In the genomic region with DNA sequence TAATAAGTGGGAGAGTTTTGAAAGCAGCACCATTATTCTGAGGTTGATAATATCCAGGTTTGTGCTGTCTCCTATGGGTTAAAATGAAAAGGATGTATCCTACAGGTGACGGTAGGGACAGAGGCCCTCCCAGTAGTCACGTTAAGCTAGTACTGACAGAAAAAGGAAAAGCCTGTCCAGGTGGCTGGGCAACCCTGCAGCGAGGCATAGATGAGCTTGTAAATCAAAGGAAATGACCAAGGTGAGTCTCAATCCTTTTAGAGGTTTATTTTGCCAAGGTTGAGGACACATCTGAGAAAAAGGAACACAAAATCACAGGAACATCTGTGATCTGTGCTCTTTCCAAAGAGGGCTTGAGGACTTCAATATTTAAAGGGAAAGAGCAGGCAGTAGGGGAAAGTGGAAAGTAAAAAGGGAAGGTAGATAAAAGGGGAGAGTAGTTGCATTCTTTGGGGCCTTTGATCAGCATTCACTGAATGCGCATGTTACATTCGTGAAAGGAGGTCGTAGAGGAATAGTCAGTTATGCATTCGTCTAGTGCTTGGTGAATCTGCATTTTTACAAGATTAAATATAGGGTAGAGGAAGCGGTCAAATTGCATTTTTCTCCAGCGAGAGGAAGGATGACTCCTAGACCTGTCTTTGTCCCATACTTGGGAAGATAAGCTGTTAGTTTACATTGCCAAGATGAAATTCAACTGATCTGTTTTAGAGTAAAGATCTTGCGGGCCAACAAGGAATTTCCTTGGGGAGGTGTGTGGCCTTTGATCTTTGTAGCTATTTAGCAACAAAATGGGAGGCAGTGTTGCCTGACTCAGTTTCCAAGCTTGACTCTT, we compare ENCODE assay signal across 9 cellular contexts. TPM values are rescaled to one million over a fixed set of nuclear protein-coding genes. Genes with fewer than 3 reads are reported as not detected.
DNase-seq lines count a peak whose midpoint lies in the region; ATAC-seq, FAIRE-seq and TF ChIP-seq lines count a peak whose summit lies in the region.
"Had no signal": no experiment of that assay in that cellular context is flagged by ENCODE, and none has a peak within 500 bp of the region (broad histone marks: within the 10 kb centered on the region; RNA-seq: fewer than 3 reads in every experiment).

No MANE protein-coding gene starts in this region.

- H3K79me2 ChIP-seq in H1 (ENCODE audit: control insufficient read depth in 1 of 2, insufficient read depth in 2 of 2, low read length in 2 of 2) (no peaks in the 10 kb centered on the region), osteoblast (ENCODE audit: insufficient read depth, low read length) (peaks cover 45% of the 10 kb centered on the region)

- intact Hi-C loops in posterior vena cava (cut with DNase I), result no loop called here

- peaks cover 9% of the 10 kb centered on the region for H3K23me2 ChIP-seq in H1 (ENCODE audit: low read depth, low read length)

- no peaks in the 10 kb centered on the region for H3K9me3 ChIP-seq in CD8-positive, alpha-beta memory T cell (ENCODE audit: low read length)
- H3K9me3 ChIP-seq in NT2/D1 (ENCODE audit: insufficient read depth, low read length) (peaks cover 5% of the 10 kb centered on the region; the same call in 1 of the 2 replicates), H1 (ENCODE audit: insufficient read depth in 2 of 2, low read depth in 1 of 2, low read length in 1 of 2) (no peaks in the 10 kb centered on the region), osteoblast (ENCODE audit: low read depth, low read length) (no peaks in the 10 kb centered on the region)

- H2BK5ac ChIP-seq in H1 (ENCODE audit: low read depth, low read length), result no peak overlapping the region

- no peak for DNase-seq in CD8-positive, alpha-beta memory T cell
- DNase-seq in NT2/D1 (ENCODE audit: low read depth, low spot score) (no peak), H1 (ENCODE audit: low read depth in 1 of 2, low spot score in 2 of 2) (no peak), osteoblast (ENCODE audit: insufficient read length, low spot score, missing footprints) (no peak), cerebellum (ENCODE audit: low spot score) (no peak), NCI-H1436 (lab: John Stamatoyannopoulos, UW) (no peak), posterior vena cava (ENCODE audit: low spot score) (no peak)

- H3K4me2 ChIP-seq in H1 (ENCODE audit: insufficient read depth in 1 of 2, low read depth in 2 of 2, low read length in 2 of 2) (peak overlapping the region; percentile 93 to 95), osteoblast (ENCODE audit: insufficient read depth, low read length) (peak overlapping the region; percentile 92)

- H3K4me3 Mint-ChIP-seq in CD8-positive, alpha-beta memory T cell, result peak overlapping the region; percentile 91 to 99 (median 95)

- no peak overlapping the region for H2BK120ac ChIP-seq in H1 (replicated peaks; ENCODE audit: low read depth, low read length)

- no peak for TF ChIP-seq CTCF in H1 (IDR thresholded peaks at IDR 0.05; ENCODE audit: control extremely low read depth in 1 of 3, insufficient read depth in 1 of 3, low read depth in 1 of 3, low read length in 3 of 3)
- no peak for TF ChIP-seq CTCF in osteoblast (IDR thresholded peaks at IDR 0.05; ENCODE audit: extremely low read depth, low read depth, low read length)

- no peak for ATAC-seq in GM18498 (IDR thresholded peaks at IDR 0.05; ENCODE audit: unreplicated experiment)

- 8% methylated on average over 10 of the region's 10 CpGs; no CpG with 5 or more reads in 1 of the 2 experiments for WGBS in H1 (ENCODE audit: extremely low coverage in 1 of 2, insufficient coverage in 1 of 2, insufficient read length in 1 of 2, insufficient replicate concordance in 2 of 2, low coverage in 1 of 2, low lambda C conversion rate in 2 of 2, missing lambda C conversion rate in 1 of 2), 2 experiments

- H3K4ac ChIP-seq in H1 (replicated peaks; ENCODE audit: insufficient read length, low read depth, low read length), result no peak overlapping the region

- peak overlapping the region; percentile 4 for H4K5ac ChIP-seq in H1 (ENCODE audit: insufficient read length, low read depth, low read length)

- no peaks in the 10 kb centered on the region for H3K27me3 ChIP-seq in CD8-positive, alpha-beta memory T cell (ENCODE audit: insufficient read depth, low read length, poor library complexity, severe bottlenecking)
- H3K27me3 ChIP-seq in NT2/D1 (ENCODE audit: insufficient read depth, insufficient read length) (no peaks in the 10 kb centered on the region), H1 (replicated peaks in 1 of 4; ENCODE audit: control insufficient read depth in 3 of 4, extremely low read depth in 1 of 4, insufficient read depth in 3 of 4, low read length in 3 of 4) (peaks cover 0 to 9% (median 5%) of the 10 kb centered on the region in 4 experiments; a peak in 5 of 7 replicates), osteoblast (ENCODE audit: insufficient read depth, low read length) (no peaks in the 10 kb centered on the region)

- no peaks in the 10 kb centered on the region for H3K9me3 Mint-ChIP-seq in CD8-positive, alpha-beta memory T cell

- H3K27me3 Mint-ChIP-seq in CD8-positive, alpha-beta memory T cell, result peaks cover 9 to 19% of the 10 kb centered on the region in 2 donors

- H2AK5ac ChIP-seq in H1 (ENCODE audit: low read depth, low read length), result no peak overlapping the region

- no peaks in the 10 kb centered on the region for H3K36me3 ChIP-seq in CD8-positive, alpha-beta memory T cell (ENCODE audit: insufficient read depth, low read length)
- peaks cover 17% of the 10 kb centered on the region for H3K36me3 ChIP-seq in NT2/D1 (ENCODE audit: insufficient read depth, insufficient read length, low read length)
- no peaks in the 10 kb centered on the region for H3K36me3 ChIP-seq in H1 (ENCODE audit: control insufficient read depth in 2 of 4, insufficient read depth in 4 of 4, low read length in 3 of 4)
- H3K36me3 ChIP-seq in osteoblast (ENCODE audit: insufficient read depth, low read length), result peaks cover 24% of the 10 kb centered on the region

- peak overlapping the region; percentile 48 to 99 (median 92) for H3K27ac Mint-ChIP-seq in CD8-positive, alpha-beta memory T cell

- peaks cover 26 to 44% (median 40%) of the 10 kb centered on the region in 3 donors for H3K4me1 Mint-ChIP-seq in CD8-positive, alpha-beta memory T cell

- peaks cover 0 to 25% (median 3%) of the 10 kb centered on the region in 3 donors for H3K36me3 Mint-ChIP-seq in CD8-positive, alpha-beta memory T cell

- no peak for TF ChIP-seq RAD21 in H1 (IDR thresholded peaks at IDR 0.05 in 1 of 2, conservative IDR thresholded peaks at IDR 0.05 in 1 of 2; ENCODE audit: low read depth in 2 of 2, low read length in 2 of 2)

- CTCF ChIA-PET in CD8-positive, alpha-beta memory T cell (lab: Charles Lee), result interaction anchor here (0.9 to 8.2 kb wide), 7 partner anchors 8 to 38 kb away, joined by 3 to 57 read pairs (median 4); a partner anchor contains a TSS
- CTCF ChIA-PET in H1 (lab: Charles Lee; ENCODE audit: partially characterized antibody), result interaction anchor here (0.5 to 4.4 kb wide), 10 partner anchors 9 to 272 kb away, joined by 3 to 21 read pairs (median 3); no protein-coding TSS in a partner anchor

- no peak overlapping the region for H4K8ac ChIP-seq in H1 (ENCODE audit: extremely low read depth, insufficient read depth, low read length)

- H3K56ac ChIP-seq in H1 (replicated peaks; ENCODE audit: insufficient read length, low read depth, low read length), result no peak overlapping the region

- no peak overlapping the region for H3K18ac ChIP-seq in H1 (ENCODE audit: extremely low read depth, low read length)

- no peak for TF ChIP-seq POLR2A in H1 (IDR thresholded peaks at IDR 0.05; ENCODE audit: control extremely low read depth in 1 of 2, low read depth in 2 of 2, low read length in 2 of 2)

- H3K4me3 ChIP-seq in CD8-positive, alpha-beta memory T cell (ENCODE audit: low read length), result peak overlapping the region; percentile 64
- peak overlapping the region; percentile 78 for H3K4me3 ChIP-seq in NT2/D1 (ENCODE audit: insufficient read length, low read depth)
- H3K4me3 ChIP-seq in H1 (ENCODE audit: extremely low read depth in 1 of 4, insufficient read depth in 2 of 4, low read depth in 3 of 4, low read length in 4 of 4), result peak overlapping the region; percentile 70 to 76 (median 73); a peak in 7 of 8 replicates
- H3K4me3 ChIP-seq in osteoblast (ENCODE audit: insufficient read depth, low read length), result peak overlapping the region; percentile 88

- H3K9ac ChIP-seq in NT2/D1 (ENCODE audit: insufficient read length, low read depth) (peak overlapping the region; percentile 88), H1 (replicated peaks in 1 of 4; ENCODE audit: extremely low read depth in 1 of 4, low read depth in 3 of 4, low read length in 3 of 4) (peak overlapping the region in 1 of 4 experiments; percentile 42; a peak in 1 of 7 replicates)

- H2BK20ac ChIP-seq in H1 (ENCODE audit: low read length), result no peak overlapping the region

- H4K20me1 ChIP-seq in H1 (replicated peaks in 1 of 2; ENCODE audit: control insufficient read depth in 1 of 2, insufficient read depth in 2 of 2, low read length in 2 of 2) (peaks cover 0 to 7% of the 10 kb centered on the region in 2 experiments), osteoblast (ENCODE audit: insufficient read depth, low read length) (peaks cover 15% of the 10 kb centered on the region)

- H3K79me1 ChIP-seq in H1 (ENCODE audit: low read depth, low read length), result no peaks in the 10 kb centered on the region

- peak overlapping the region; percentile 16; the same call in 1 of the 2 replicates for H2BK15ac ChIP-seq in H1 (ENCODE audit: low read length)

- peak overlapping the region; percentile 41 for H2BK12ac ChIP-seq in H1 (ENCODE audit: low read depth, low read length)

- POLR2A ChIA-PET in CD8-positive, alpha-beta memory T cell (lab: Charles Lee), result interaction anchor here (0.6 to 1.8 kb wide), 5 partner anchors 11 to 132 kb away, joined by 3 to 13 read pairs (median 4); a partner anchor contains a TSS
- POLR2A ChIA-PET in H1 (lab: Charles Lee; ENCODE audit: partially characterized antibody), result interaction anchor here (0.6 to 7.7 kb wide), 11 partner anchors 9 to 220 kb away, joined by 3 to 81 read pairs (median 3); a partner anchor contains a TSS

- H2AFZ ChIP-seq in H1 (ENCODE audit: low read length) (peak overlapping the region; percentile 60; the same call in 1 of the 2 replicates), osteoblast (ENCODE audit: low read length) (peak overlapping the region; percentile 93)

- H3K4me1 ChIP-seq in CD8-positive, alpha-beta memory T cell (ENCODE audit: insufficient read depth, low read length), result peaks cover 34% of the 10 kb centered on the region
- no peaks in the 10 kb centered on the region for H3K4me1 ChIP-seq in NT2/D1 (ENCODE audit: insufficient read depth, insufficient read length)
- peaks cover 5 to 22% (median 18%) of the 10 kb centered on the region in 4 experiments for H3K4me1 ChIP-seq in H1 (replicated peaks in 1 of 4; ENCODE audit: control insufficient read depth in 3 of 4, insufficient read depth in 4 of 4, low read length in 3 of 4)
- H3K4me1 ChIP-seq in osteoblast (ENCODE audit: insufficient read depth, low read length), result peaks cover 25% of the 10 kb centered on the region

- H4K91ac ChIP-seq in H1 (replicated peaks; ENCODE audit: insufficient read length, low read length), result no peak overlapping the region

- FAIRE-seq in H1 (lab: Jason Lieb, UNC), result no peak
- FAIRE-seq: TTC549 had no signal

- H3K23ac ChIP-seq in H1 (ENCODE audit: insufficient read length), result no peak overlapping the region

- peak overlapping the region; percentile 76 for H3K27ac ChIP-seq in CD8-positive, alpha-beta memory T cell (ENCODE audit: low read depth, low read length)
- no peak overlapping the region for H3K27ac ChIP-seq in H1 (ENCODE audit: low read depth, low read length)
- H3K27ac ChIP-seq in osteoblast (ENCODE audit: low read depth, low read length), result peak overlapping the region; percentile 86

- no peak overlapping the region for H3K14ac ChIP-seq in H1 (ENCODE audit: insufficient read length)

- TF ChIP-seq EP300 in H1 (IDR thresholded peaks at IDR 0.05; ENCODE audit: borderline replicate concordance in 1 of 2, low read depth in 2 of 2, low read length in 2 of 2), result no peak

RNA-seq across cellular contexts. Expression of a gene that starts 0.9 kb away (rescaled TPM):
- 100 to 1,000 TPM; 122 TPM for total RNA-seq in CD8-positive, alpha-beta memory T cell
- polyA plus RNA-seq in CD8-positive, alpha-beta memory T cell, result 167 TPM
- total RNA-seq in H1 (2021; fragmentation: NEBNext Ultra II Directional; extraction: Animal tissue kit (Norgen Biotek cat#: 25700)), result 32.5 and 33.8 TPM in 2 replicates
- 17.3 and 22.4 TPM in 2 replicates for polyA plus RNA-seq in H1 (2011; rRNA removed)
- polyA plus RNA-seq in H1 (2011; cell fraction: cytosol; rRNA removed), result 35.1 TPM
- polyA plus RNA-seq in H1 (2011; cell fraction: nucleus; rRNA removed), result 8.9 TPM
- polyA plus RNA-seq in H1 (2012, experiment 1 of 2), result 36.6 to 51.9 TPM (median 38.2 TPM) in 4 replicates
- 38.4 TPM for polyA plus RNA-seq in H1 (2012, experiment 2 of 2)
- 38.7 TPM for polyA plus RNA-seq in H1 (2013, experiment 1 of 2)
- polyA plus RNA-seq in H1 (2013, experiment 2 of 2), result 35.2 TPM
- polyA minus RNA-seq in H1 (2011; rRNA and poly(A)+ RNA removed), result 8.4 and 9.0 TPM in 2 replicates
- 9.7 TPM for polyA minus RNA-seq in H1 (2011; cell fraction: cytosol; rRNA and poly(A)+ RNA removed)
- 10.0 TPM for polyA minus RNA-seq in H1 (2011; cell fraction: nucleus; rRNA and poly(A)+ RNA removed)
- 149 and 177 TPM in 2 replicates for total RNA-seq in osteoblast
- 7.9 TPM for total RNA-seq in cerebellum
- total RNA-seq in posterior vena cava, result 100 to 1,000 TPM in 1 of 2 donors, 10 to 100 TPM in 1; 81.8 to 117 TPM

RNA-seq across cellular contexts. Expression of a gene that starts 15.2 kb away (rescaled TPM):
- total RNA-seq in CD8-positive, alpha-beta memory T cell, result 1 to 10 TPM in 1 of 2 experiments, under 1 TPM in 1; 0.93 to 1.1 TPM
- polyA plus RNA-seq in CD8-positive, alpha-beta memory T cell, result 0.60 TPM
- 12.7 and 13.1 TPM in 2 replicates for total RNA-seq in H1 (2021; fragmentation: NEBNext Ultra II Directional; extraction: Animal tissue kit (Norgen Biotek cat#: 25700))
- polyA plus RNA-seq in H1 (2011; rRNA removed), result 34.0 and 41.7 TPM in 2 replicates
- 28.2 TPM for polyA plus RNA-seq in H1 (2011; cell fraction: cytosol; rRNA removed)
- polyA plus RNA-seq in H1 (2011; cell fraction: nucleus; rRNA removed), result 20.6 TPM
- polyA plus RNA-seq in H1 (2012, experiment 1 of 2), result 17.5 to 19.3 TPM (median 17.6 TPM) in 4 replicates
- 23.3 TPM for polyA plus RNA-seq in H1 (2012, experiment 2 of 2)
- polyA plus RNA-seq in H1 (2013, experiment 1 of 2), result 12.6 TPM
- 11.7 TPM for polyA plus RNA-seq in H1 (2013, experiment 2 of 2)
- polyA minus RNA-seq in H1 (2011; rRNA and poly(A)+ RNA removed), result 19.5 and 23.4 TPM in 2 replicates
- 6.8 TPM for polyA minus RNA-seq in H1 (2011; cell fraction: cytosol; rRNA and poly(A)+ RNA removed)
- polyA minus RNA-seq in H1 (2011; cell fraction: nucleus; rRNA and poly(A)+ RNA removed), result 16.5 TPM
- total RNA-seq in osteoblast (1.8 and 2.2 TPM in 2 replicates), cerebellum (2.2 TPM), posterior vena cava (1 to 10 TPM in 1 of 2 donors, under 1 TPM in 1; 0.48 to 1.9 TPM)

RNA-seq across cellular contexts. Expression of a gene that starts 21.6 kb away (rescaled TPM):
- under 1 TPM in 1 of 2 experiments, not detected in 1; 0.07 TPM for total RNA-seq in CD8-positive, alpha-beta memory T cell
- not detected for polyA plus RNA-seq in CD8-positive, alpha-beta memory T cell
- 0.11 and 0.23 TPM in 2 replicates for total RNA-seq in H1 (2021; fragmentation: NEBNext Ultra II Directional; extraction: Animal tissue kit (Norgen Biotek cat#: 25700))
- 0.27 and 0.35 TPM in 2 replicates for polyA plus RNA-seq in H1 (2011; rRNA removed)
- 0.47 TPM for polyA plus RNA-seq in H1 (2011; cell fraction: cytosol; rRNA removed)
- 0.31 TPM for polyA plus RNA-seq in H1 (2011; cell fraction: nucleus; rRNA removed)
- 0.25 to 0.69 TPM (median 0.39 TPM) in 4 replicates for polyA plus RNA-seq in H1 (2012, experiment 1 of 2)
- polyA plus RNA-seq in H1 (2012, experiment 2 of 2), result not detected
- polyA plus RNA-seq in H1 (2013, experiment 1 of 2), result 0.14 TPM
- 0.13 TPM for polyA plus RNA-seq in H1 (2013, experiment 2 of 2)
- 0.76 and 0.82 TPM in 2 replicates for polyA minus RNA-seq in H1 (2011; rRNA and poly(A)+ RNA removed)
- not detected for polyA minus RNA-seq in H1 (2011; cell fraction: cytosol; rRNA and poly(A)+ RNA removed)
- polyA minus RNA-seq in H1 (2011; cell fraction: nucleus; rRNA and poly(A)+ RNA removed), result 1.5 TPM
- total RNA-seq in osteoblast, result 0.36 and 0.59 TPM in 2 replicates
- 9.1 TPM for total RNA-seq in cerebellum
- under 1 TPM; 0.24 to 0.28 TPM for total RNA-seq in posterior vena cava
